Comparison of ENCODE assay signal across 9 cellular contexts in genomic region chr9:137078701-137079400, GRCh38. TPM values are rescaled to one million over a fixed set of nuclear protein-coding genes. Genes with fewer than 3 reads are reported as not detected.
DNase-seq lines count a peak whose midpoint lies in the region; ATAC-seq and TF ChIP-seq lines count a peak whose summit lies in the region.
"Had no signal": no experiment of that assay in that cellular context is flagged by ENCODE, and none has a peak within 500 bp of the region (broad histone marks: within the 10 kb centered on the region; RNA-seq: fewer than 3 reads in every experiment).

No MANE protein-coding gene starts in this region.

- H3K27me3 ChIP-seq in BLaER1 treated with 17β-estradiol and CSF1 and Interleukin-3, amounts not matched to agents 10 nM and 100 nM = peaks cover 0 to 3% (median 0%) of the 10 kb centered on the region in 11 experiments; a peak in 1 of 22 replicates
- H3K27me3 ChIP-seq in Loucy (ENCODE audit: insufficient read depth, low read length, poor library complexity, severe bottlenecking) = no peaks in the 10 kb centered on the region

- H3K9me2 ChIP-seq in Loucy (replicated peaks; ENCODE audit: low read depth, low read length) = no peaks in the 10 kb centered on the region

- H3K9me3 ChIP-seq in BLaER1 treated with 17β-estradiol and CSF1 and Interleukin-3, amounts not matched to agents 10 nM and 100 nM (replicated peaks in 1 of 11) = no peaks in the 10 kb centered on the region
- H3K9me3 ChIP-seq in Loucy (ENCODE audit: insufficient read depth, low read depth, low read length) = no peaks in the 10 kb centered on the region

- peaks cover 0 to 50% (median 14%) of the 10 kb centered on the region in 11 experiments; a peak in 14 of 22 replicates for H3K36me3 ChIP-seq in BLaER1 treated with 17β-estradiol and CSF1 and Interleukin-3, amounts not matched to agents 10 nM and 100 nM
- no peaks in the 10 kb centered on the region for H3K36me3 ChIP-seq in Loucy (ENCODE audit: insufficient read depth, low read length)

- H3K4me1 ChIP-seq in BLaER1 treated with 17β-estradiol and CSF1 and Interleukin-3, amounts not matched to agents 10 nM and 100 nM = peaks cover 83 to 91% (median 89%) of the 10 kb centered on the region in 10 experiments
- no peaks in the 10 kb centered on the region for H3K4me1 ChIP-seq in Loucy (ENCODE audit: insufficient read depth, low read length, poor library complexity, severe bottlenecking)

- H3K4me3 ChIP-seq in BLaER1 treated with 17β-estradiol and CSF1 and Interleukin-3, amounts not matched to agents 10 nM and 100 nM = peak overlapping the region in 9 of 10 experiments; percentile 70 to 96 (median 79); a peak in 17 of 20 replicates
- H3K4me3 ChIP-seq in Loucy (ENCODE audit: low read length, poor library complexity, severe bottlenecking) = peak overlapping the region; percentile 73

- no peaks in the 10 kb centered on the region for H3F3A ChIP-seq in Loucy (ENCODE audit: low read depth)

- no peaks in the 10 kb centered on the region for H3K4me1 Mint-ChIP-seq in neural crest cell

- ATAC-seq in GM19035 (IDR thresholded peaks at IDR 0.05; ENCODE audit: unreplicated experiment) = no peak
- ATAC-seq in GM18858 (IDR thresholded peaks at IDR 0.05; ENCODE audit: unreplicated experiment) = no peak
- no peak for ATAC-seq in HG02798 (IDR thresholded peaks at IDR 0.05; ENCODE audit: poor library complexity, unreplicated experiment)

- TF ChIP-seq CTCF in Loucy (conservative IDR thresholded peaks at IDR 0.05; ENCODE audit: low read length) (no peak), neural crest cell (conservative IDR thresholded peaks at IDR 0.05) (no peak)

- peak; percentile 69 for DNase-seq in ecto neural progenitor cell (ENCODE audit: low spot score)
- DNase-seq in neural crest cell (ENCODE audit: low read depth, low spot score) = no peak
- DNase-seq in pons (ENCODE audit: low spot score) = no peak
- DNase-seq: activated naive CD4-positive, alpha-beta T cell treated with anti-CD3 and anti-CD28 coated beads for 36 hours had no signal

- no peaks in the 10 kb centered on the region for H3K9me3 Mint-ChIP-seq in neural crest cell
- H3K9me3 Mint-ChIP-seq: activated naive CD4-positive, alpha-beta T cell treated with anti-CD3 and anti-CD28 coated beads for 36 hours had no signal

- H2AFZ ChIP-seq in Loucy (ENCODE audit: low read length) = no peak overlapping the region

- H3K27ac ChIP-seq in BLaER1 treated with 17β-estradiol and CSF1 and Interleukin-3, amounts not matched to agents 10 nM and 100 nM = no peak overlapping the region

- peak overlapping the region in 8 of 11 experiments; percentile 81 to 88 (median 83); a peak in 15 of 22 replicates for H3K9ac ChIP-seq in BLaER1 treated with 17β-estradiol and CSF1 and Interleukin-3, amounts not matched to agents 10 nM and 100 nM
- H3K9ac ChIP-seq in Loucy (ENCODE audit: low read depth, low read length, poor library complexity, severe bottlenecking) = peak overlapping the region; percentile 62

- peak overlapping the region; percentile 54 for H3K4me3 Mint-ChIP-seq in neural crest cell

- H3K36me3 Mint-ChIP-seq in neural crest cell (ENCODE audit: low read depth) = no peaks in the 10 kb centered on the region

- peaks cover 81% of the 10 kb centered on the region for H3K27me3 Mint-ChIP-seq in neural crest cell (ENCODE audit: low read depth)

- H3K79me2 ChIP-seq in Loucy (ENCODE audit: insufficient read depth, low read length) = peaks cover 5% of the 10 kb centered on the region; the same call in 1 of the 2 replicates

- H3K4me2 ChIP-seq in BLaER1 treated with 17β-estradiol and CSF1 and Interleukin-3, amounts not matched to agents 10 nM and 100 nM = peak overlapping the region; percentile 95 to 100 (median 97)
- H3K4me2 ChIP-seq in Loucy (ENCODE audit: low read depth, low read length, poor library complexity, severe bottlenecking) = peak overlapping the region; percentile 69

- H4K20me1 ChIP-seq in BLaER1 treated with 17β-estradiol and CSF1 and Interleukin-3, amounts not matched to agents 10 nM and 100 nM = peaks cover 36 to 60% (median 53%) of the 10 kb centered on the region in 11 experiments; a peak in 21 of 22 replicates
- peaks cover 5% of the 10 kb centered on the region for H4K20me1 ChIP-seq in Loucy (ENCODE audit: insufficient read depth, low read length, poor library complexity, severe bottlenecking)

- no peak overlapping the region for H3K27ac Mint-ChIP-seq in neural crest cell (ENCODE audit: unreplicated experiment)
- H3K27ac Mint-ChIP-seq: activated naive CD4-positive, alpha-beta T cell treated with anti-CD3 and anti-CD28 coated beads for 36 hours had no signal

RNA-seq across cellular contexts. Expression of gene UAP1L1, which starts 1.5 kb away (rescaled TPM):
- 2.6 and 2.9 TPM in 2 replicates for total RNA-seq in neural crest cell

RNA-seq across cellular contexts. Expression of gene MAN1B1, which starts 7.9 kb away (rescaled TPM):
- total RNA-seq in neural crest cell = 50.4 and 54.0 TPM in 2 replicates

RNA-seq across cellular contexts. Expression of gene SAPCD2, which starts 8.5 kb away (rescaled TPM):
- total RNA-seq in neural crest cell = 29.8 and 31.1 TPM in 2 replicates

RNA-seq across cellular contexts. Expression of gene ENTPD2, which starts 25.0 kb away (rescaled TPM):
- total RNA-seq in neural crest cell = not detected in 2 replicates
- total RNA-seq: activated naive CD4-positive, alpha-beta T cell treated with anti-CD3 and anti-CD28 coated beads for 36 hours had no signal

RNA-seq across cellular contexts. Expression of gene NPDC1, which starts 32.9 kb away (rescaled TPM):
- 54.7 and 61.1 TPM in 2 replicates for total RNA-seq in neural crest cell
